Comparison of ENCODE assay signal across 11 cellular contexts in genomic region chr1:226425431-226426031, GRCh38. TPM values are rescaled to one million over a fixed set of nuclear protein-coding genes. Genes with fewer than 3 reads are reported as not detected.
DNase-seq lines count a peak whose midpoint lies in the region; ATAC-seq, FAIRE-seq and TF ChIP-seq lines count a peak whose summit lies in the region.
"Had no signal": no experiment of that assay in that cellular context is flagged by ENCODE, and none has a peak within 500 bp of the region (broad histone marks: within the 10 kb centered on the region; RNA-seq: fewer than 3 reads in every experiment).

No MANE protein-coding gene starts in this region.

- H3K4me3 ChIP-seq in OCI-LY3 (ENCODE audit: low read length) = peak overlapping the region; percentile 31; the same call in 1 of the 2 replicates

- H3K27ac ChIP-seq in OCI-LY3 (ENCODE audit: low read length) = no peak overlapping the region

- DNase-seq in GM12892 (ENCODE audit: insufficient read length) (no peak), GM10266 (ENCODE audit: extremely low spot score) (no peak), WTC11 (ENCODE audit: low spot score) (no peak), Right ventricle myocardium inferior (ENCODE audit: missing footprints) (no peak)
- DNase-seq in activated gamma-delta T cell treated with anti-CD3 and anti-CD28 coated beads, Interleukin-2, amount 50 U/mL, for 16 hours (ENCODE audit: low read depth) = peak; percentile 15
- DNase-seq in stimulated activated CD4-positive, alpha-beta T cell treated with anti-CD3 and anti-CD28 coated beads, Interleukin-4, amount 100 ng/mL, for 1 hour = peak; percentile 19
- DNase-seq: DMS53, NCI-H2081, SHP77 had no signal

- FAIRE-seq in GM12892 (lab: Jason Lieb, UNC) = peak; percentile 48

- no peaks in the 10 kb centered on the region for H4K20me1 ChIP-seq in OCI-LY3 (ENCODE audit: insufficient read depth, low read length)

- H3K36me3 ChIP-seq in OCI-LY3 (replicated peaks; ENCODE audit: low read depth, low read length) = no peaks in the 10 kb centered on the region

- no peaks in the 10 kb centered on the region for H3K4me1 ChIP-seq in OCI-LY3 (ENCODE audit: low read length)

- H3K36me3 Mint-ChIP-seq in WTC11 = no peaks in the 10 kb centered on the region

- H3K9ac ChIP-seq in OCI-LY3 (ENCODE audit: low read length) = no peak overlapping the region

- H3K27me3 Mint-ChIP-seq in WTC11 (ENCODE audit: low read depth) = no peaks in the 10 kb centered on the region; the same call in 1 of the 2 replicates

- peaks cover 5% of the 10 kb centered on the region for H3K4me1 Mint-ChIP-seq in WTC11

- POLR2A ChIA-PET in WTC11 (lab: Charles Lee) = no interaction called here

- CTCF ChIA-PET in WTC11 (lab: Charles Lee) = interaction anchor here (0.6 to 4.2 kb wide), 15 partner anchors 9 to 211 kb away, joined by 3 to 22 read pairs (median 6); partner anchors contain the start of gene PARP1

- no peaks in the 10 kb centered on the region for H3K9me3 ChIP-seq in OCI-LY3 (ENCODE audit: insufficient read depth, low read length)

- no peak overlapping the region for H3K4me3 Mint-ChIP-seq in WTC11

- H3K4me2 ChIP-seq in OCI-LY3 (ENCODE audit: low read length) = peak overlapping the region; percentile 35

- H3K27me3 ChIP-seq in OCI-LY3 (ENCODE audit: low read depth, low read length) = peaks cover 11% of the 10 kb centered on the region

- intact Hi-C loops in Right ventricle myocardium inferior (cut with DNase I) = loop anchor here (10.0 kb wide), 3 partner anchors 119 to 399 kb away; partner anchors contain the start of gene STUM

- TF ChIP-seq POLR2A in GM12892 (IDR thresholded peaks at IDR 0.05; ENCODE audit: low read depth, low read length) = no peak; the same call in 1 of the 2 replicates

- no peaks in the 10 kb centered on the region for H3K9me3 Mint-ChIP-seq in WTC11

- no peak for ATAC-seq in HG02678 (IDR thresholded peaks at IDR 0.05; ENCODE audit: unreplicated experiment)
- no peak for ATAC-seq in WTC11
- no peak for ATAC-seq in Right ventricle myocardium inferior

- H2AFZ ChIP-seq in OCI-LY3 (ENCODE audit: low read depth, low read length) = no peak overlapping the region

- H3K79me2 ChIP-seq in OCI-LY3 (ENCODE audit: low read length) = no peaks in the 10 kb centered on the region

- TF ChIP-seq CTCF in OCI-LY3 (IDR thresholded peaks at IDR 0.05; ENCODE audit: low read depth, low read length) = no peak
- TF ChIP-seq CTCF in GM10266 (IDR thresholded peaks at IDR 0.05; ENCODE audit: control insufficient read depth, insufficient read depth, low read depth, missing control alignments) = no peak
- no peak for TF ChIP-seq CTCF in WTC11 (IDR thresholded peaks at IDR 0.05)

- H3K27ac Mint-ChIP-seq in WTC11 = no peak overlapping the region

TF ChIP-seq in WTC11, 78 proteins besides CTCF, POLR2A, EP300 and RAD21 (continues in another document):
- TF ChIP-seq ZNF532 (CRISPR knock-in tag; IDR thresholded peaks at IDR 0.05; ENCODE audit: borderline replicate concordance) (no peak), ATF3 (CRISPR knock-in tag; conservative IDR thresholded peaks at IDR 0.05) (no peak), ZNF121 (CRISPR knock-in tag; IDR thresholded peaks at IDR 0.05) (no peak), CREB1 (CRISPR knock-in tag; IDR thresholded peaks at IDR 0.05) (no peak), EMX1 (CRISPR knock-in tag; IDR thresholded peaks at IDR 0.05) (no peak), FOXK1 (CRISPR knock-in tag; IDR thresholded peaks at IDR 0.05) (no peak), CDX4 (CRISPR knock-in tag; IDR thresholded peaks at IDR 0.05; ENCODE audit: borderline replicate concordance) (no peak), ZNF512 (CRISPR knock-in tag; IDR thresholded peaks at IDR 0.05; ENCODE audit: borderline replicate concordance) (no peak), ZNF671 (CRISPR knock-in tag; IDR thresholded peaks at IDR 0.05) (no peak), KAT7 (CRISPR knock-in tag; IDR thresholded peaks at IDR 0.05; ENCODE audit: borderline replicate concordance) (no peak), PREB (CRISPR knock-in tag; IDR thresholded peaks at IDR 0.05; ENCODE audit: borderline replicate concordance) (no peak), ZNF263 (CRISPR knock-in tag; IDR thresholded peaks at IDR 0.05; ENCODE audit: low read depth) (no peak), HMGXB4 (CRISPR knock-in tag; IDR thresholded peaks at IDR 0.05) (no peak)

RNA-seq across cellular contexts. Expression of gene PARP1, which starts 17.6 kb away (rescaled TPM):
- polyA plus RNA-seq in GM12892 (2012; ENCODE audit: missing spikeins) = 146 TPM
- total RNA-seq in WTC11 (2021) (366 to 376 TPM (median 371 TPM) in 3 replicates), Right ventricle myocardium inferior (154 TPM)

Comparison
In these comparisons a context has a peak if more than half of its experiments do, and no peak if none do; other contexts are left out.
1. DNase-seq: peak in activated gamma-delta T cell treated with anti-CD3 and anti-CD28 coated beads, Interleukin-2, amount 50 U/mL, for 16 hours (single experiment) and stimulated activated CD4-positive, alpha-beta T cell treated with anti-CD3 and anti-CD28 coated beads, Interleukin-4, amount 100 ng/mL, for 1 hour (single experiment); none in GM12892 (single experiment), GM10266 (single experiment), WTC11 (single experiment) and Right ventricle myocardium inferior (single experiment).